Comparison of ENCODE assay signal across 1 cellular context in the genomic region with DNA sequence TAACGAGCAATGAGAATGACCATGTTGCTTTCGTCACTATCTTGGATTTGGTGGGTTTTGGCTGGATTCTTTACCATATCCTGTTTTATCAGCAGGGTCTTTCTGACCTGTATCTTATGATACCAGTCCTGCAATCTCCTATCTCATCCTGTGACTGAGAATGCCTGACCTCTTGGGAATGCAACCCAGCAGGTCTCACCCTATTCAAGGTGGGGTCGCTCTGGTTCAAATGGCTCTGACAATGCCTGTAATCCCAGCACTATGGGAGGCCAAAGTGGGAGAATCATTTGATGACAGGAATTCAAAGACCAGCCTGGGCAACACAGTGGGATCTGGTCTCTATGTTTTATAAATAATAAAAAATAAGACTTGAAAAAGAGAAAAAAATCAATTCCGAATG.
TF ChIP-seq lines count a peak whose summit lies in the region.

No MANE protein-coding gene starts in this region.

TF ChIP-seq in H1, 55 proteins besides CTCF, POLR2A, EP300 and RAD21 (continued from another document):
- TF ChIP-seq, protein P1, sequence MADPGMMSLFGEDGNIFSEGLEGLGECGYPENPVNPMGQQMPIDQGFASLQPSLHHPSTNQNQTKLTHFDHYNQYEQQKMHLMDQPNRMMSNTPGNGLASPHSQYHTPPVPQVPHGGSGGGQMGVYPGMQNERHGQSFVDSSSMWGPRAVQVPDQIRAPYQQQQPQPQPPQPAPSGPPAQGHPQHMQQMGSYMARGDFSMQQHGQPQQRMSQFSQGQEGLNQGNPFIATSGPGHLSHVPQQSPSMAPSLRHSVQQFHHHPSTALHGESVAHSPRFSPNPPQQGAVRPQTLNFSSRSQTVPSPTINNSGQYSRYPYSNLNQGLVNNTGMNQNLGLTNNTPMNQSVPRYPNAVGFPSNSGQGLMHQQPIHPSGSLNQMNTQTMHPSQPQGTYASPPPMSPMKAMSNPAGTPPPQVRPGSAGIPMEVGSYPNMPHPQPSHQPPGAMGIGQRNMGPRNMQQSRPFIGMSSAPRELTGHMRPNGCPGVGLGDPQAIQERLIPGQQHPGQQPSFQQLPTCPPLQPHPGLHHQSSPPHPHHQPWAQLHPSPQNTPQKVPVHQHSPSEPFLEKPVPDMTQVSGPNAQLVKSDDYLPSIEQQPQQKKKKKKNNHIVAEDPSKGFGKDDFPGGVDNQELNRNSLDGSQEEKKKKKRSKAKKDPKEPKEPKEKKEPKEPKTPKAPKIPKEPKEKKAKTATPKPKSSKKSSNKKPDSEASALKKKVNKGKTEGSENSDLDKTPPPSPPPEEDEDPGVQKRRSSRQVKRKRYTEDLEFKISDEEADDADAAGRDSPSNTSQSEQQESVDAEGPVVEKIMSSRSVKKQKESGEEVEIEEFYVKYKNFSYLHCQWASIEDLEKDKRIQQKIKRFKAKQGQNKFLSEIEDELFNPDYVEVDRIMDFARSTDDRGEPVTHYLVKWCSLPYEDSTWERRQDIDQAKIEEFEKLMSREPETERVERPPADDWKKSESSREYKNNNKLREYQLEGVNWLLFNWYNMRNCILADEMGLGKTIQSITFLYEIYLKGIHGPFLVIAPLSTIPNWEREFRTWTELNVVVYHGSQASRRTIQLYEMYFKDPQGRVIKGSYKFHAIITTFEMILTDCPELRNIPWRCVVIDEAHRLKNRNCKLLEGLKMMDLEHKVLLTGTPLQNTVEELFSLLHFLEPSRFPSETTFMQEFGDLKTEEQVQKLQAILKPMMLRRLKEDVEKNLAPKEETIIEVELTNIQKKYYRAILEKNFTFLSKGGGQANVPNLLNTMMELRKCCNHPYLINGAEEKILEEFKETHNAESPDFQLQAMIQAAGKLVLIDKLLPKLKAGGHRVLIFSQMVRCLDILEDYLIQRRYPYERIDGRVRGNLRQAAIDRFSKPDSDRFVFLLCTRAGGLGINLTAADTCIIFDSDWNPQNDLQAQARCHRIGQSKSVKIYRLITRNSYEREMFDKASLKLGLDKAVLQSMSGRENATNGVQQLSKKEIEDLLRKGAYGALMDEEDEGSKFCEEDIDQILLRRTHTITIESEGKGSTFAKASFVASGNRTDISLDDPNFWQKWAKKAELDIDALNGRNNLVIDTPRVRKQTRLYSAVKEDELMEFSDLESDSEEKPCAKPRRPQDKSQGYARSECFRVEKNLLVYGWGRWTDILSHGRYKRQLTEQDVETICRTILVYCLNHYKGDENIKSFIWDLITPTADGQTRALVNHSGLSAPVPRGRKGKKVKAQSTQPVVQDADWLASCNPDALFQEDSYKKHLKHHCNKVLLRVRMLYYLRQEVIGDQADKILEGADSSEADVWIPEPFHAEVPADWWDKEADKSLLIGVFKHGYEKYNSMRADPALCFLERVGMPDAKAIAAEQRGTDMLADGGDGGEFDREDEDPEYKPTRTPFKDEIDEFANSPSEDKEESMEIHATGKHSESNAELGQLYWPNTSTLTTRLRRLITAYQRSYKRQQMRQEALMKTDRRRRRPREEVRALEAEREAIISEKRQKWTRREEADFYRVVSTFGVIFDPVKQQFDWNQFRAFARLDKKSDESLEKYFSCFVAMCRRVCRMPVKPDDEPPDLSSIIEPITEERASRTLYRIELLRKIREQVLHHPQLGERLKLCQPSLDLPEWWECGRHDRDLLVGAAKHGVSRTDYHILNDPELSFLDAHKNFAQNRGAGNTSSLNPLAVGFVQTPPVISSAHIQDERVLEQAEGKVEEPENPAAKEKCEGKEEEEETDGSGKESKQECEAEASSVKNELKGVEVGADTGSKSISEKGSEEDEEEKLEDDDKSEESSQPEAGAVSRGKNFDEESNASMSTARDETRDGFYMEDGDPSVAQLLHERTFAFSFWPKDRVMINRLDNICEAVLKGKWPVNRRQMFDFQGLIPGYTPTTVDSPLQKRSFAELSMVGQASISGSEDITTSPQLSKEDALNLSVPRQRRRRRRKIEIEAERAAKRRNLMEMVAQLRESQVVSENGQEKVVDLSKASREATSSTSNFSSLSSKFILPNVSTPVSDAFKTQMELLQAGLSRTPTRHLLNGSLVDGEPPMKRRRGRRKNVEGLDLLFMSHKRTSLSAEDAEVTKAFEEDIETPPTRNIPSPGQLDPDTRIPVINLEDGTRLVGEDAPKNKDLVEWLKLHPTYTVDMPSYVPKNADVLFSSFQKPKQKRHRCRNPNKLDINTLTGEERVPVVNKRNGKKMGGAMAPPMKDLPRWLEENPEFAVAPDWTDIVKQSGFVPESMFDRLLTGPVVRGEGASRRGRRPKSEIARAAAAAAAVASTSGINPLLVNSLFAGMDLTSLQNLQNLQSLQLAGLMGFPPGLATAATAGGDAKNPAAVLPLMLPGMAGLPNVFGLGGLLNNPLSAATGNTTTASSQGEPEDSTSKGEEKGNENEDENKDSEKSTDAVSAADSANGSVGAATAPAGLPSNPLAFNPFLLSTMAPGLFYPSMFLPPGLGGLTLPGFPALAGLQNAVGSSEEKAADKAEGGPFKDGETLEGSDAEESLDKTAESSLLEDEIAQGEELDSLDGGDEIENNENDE (IDR thresholded peaks at IDR 0.05; ENCODE audit: insufficient replicate concordance, low read length), result no peak
- TF ChIP-seq CHD1 (IDR thresholded peaks at IDR 0.05; ENCODE audit: low read depth, low read length), result no peak
- TF ChIP-seq, protein P2, sequence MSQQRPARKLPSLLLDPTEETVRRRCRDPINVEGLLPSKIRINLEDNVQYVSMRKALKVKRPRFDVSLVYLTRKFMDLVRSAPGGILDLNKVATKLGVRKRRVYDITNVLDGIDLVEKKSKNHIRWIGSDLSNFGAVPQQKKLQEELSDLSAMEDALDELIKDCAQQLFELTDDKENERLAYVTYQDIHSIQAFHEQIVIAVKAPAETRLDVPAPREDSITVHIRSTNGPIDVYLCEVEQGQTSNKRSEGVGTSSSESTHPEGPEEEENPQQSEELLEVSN (IDR thresholded peaks at IDR 0.05), result no peak
- TF ChIP-seq TBP (IDR thresholded peaks at IDR 0.05; ENCODE audit: low read depth, low read length), result no peak
